Comparison of ENCODE assay signal across 8 cellular contexts in the genomic region with DNA sequence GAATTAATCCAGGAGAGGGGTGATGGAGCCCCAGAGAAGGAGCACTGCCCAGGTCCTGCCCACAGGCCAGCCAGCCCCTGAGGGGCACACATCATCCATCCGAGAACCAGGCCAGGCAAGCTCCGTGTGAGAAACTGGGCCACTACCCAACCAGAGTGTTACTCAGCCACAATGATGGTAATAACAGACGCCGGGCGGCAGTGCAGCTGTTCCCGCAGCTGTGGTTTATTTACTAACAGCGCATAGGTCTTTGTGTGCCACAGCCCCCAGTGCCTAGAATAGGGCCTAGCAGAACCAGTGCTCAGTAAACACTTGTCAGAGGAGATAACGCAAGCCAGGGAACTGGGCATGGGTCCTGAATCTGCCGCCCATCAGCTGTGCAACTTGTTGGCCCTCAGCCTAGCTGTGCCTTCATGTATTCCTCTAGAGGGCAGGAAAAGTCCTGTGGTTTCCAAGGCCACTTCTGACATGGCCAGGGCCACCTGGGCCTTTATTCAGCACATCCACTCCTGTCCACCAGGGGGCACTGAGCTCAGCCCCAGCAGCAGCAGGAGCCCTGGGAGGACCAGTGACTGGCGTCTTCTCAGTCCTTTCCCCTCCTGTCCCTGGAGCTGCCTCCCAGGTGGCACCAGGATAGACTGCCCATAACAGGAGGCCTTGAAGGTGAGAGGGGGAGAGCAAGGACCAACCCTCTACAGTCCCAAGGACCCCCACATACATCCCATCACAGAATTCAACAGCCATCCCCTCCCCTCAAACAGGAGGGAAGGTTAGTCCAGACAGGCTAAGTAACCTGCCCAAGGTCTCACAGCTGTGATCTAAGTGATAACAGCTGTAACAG. TPM values are rescaled to one million over a fixed set of nuclear protein-coding genes. Genes with fewer than 3 reads are reported as not detected.
DNase-seq lines count a peak whose midpoint lies in the region; ATAC-seq, FAIRE-seq and TF ChIP-seq lines count a peak whose summit lies in the region.

No MANE protein-coding gene starts in this region.

- peak overlapping the region; percentile 18 for H3K4me3 ChIP-seq in AG04449 (ENCODE audit: low read depth, low read length)

- H3K27me3 Mint-ChIP-seq in stimulated activated naive CD8-positive, alpha-beta T cell treated with anti-CD3 and anti-CD28 coated beads, Interleukin-15, amount 100 ng/mL, for 72 hours, result no peaks in the 10 kb centered on the region

- no peak for ATAC-seq in stimulated activated naive CD8-positive, alpha-beta T cell treated with anti-CD3 and anti-CD28 coated beads, Interleukin-15, amount 100 ng/mL, for 72 hours
- ATAC-seq in GM18511 (IDR thresholded peaks at IDR 0.05; ENCODE audit: unreplicated experiment), result no peak

- POLR2A ChIA-PET in AG04449 (lab: Yijun Ruan, JAX), result interaction anchor here (2.1 kb wide), 1 partner anchor 187 kb away, joined by 15 read pairs; a partner anchor contains a TSS

- peak; percentile 92 for FAIRE-seq in GM19239 (lab: Jason Lieb, UNC)

- H3K4me3 Mint-ChIP-seq in stimulated activated naive CD8-positive, alpha-beta T cell treated with anti-CD3 and anti-CD28 coated beads, Interleukin-15, amount 100 ng/mL, for 72 hours, result peak overlapping the region; percentile 63 to 83

- H3K4me1 Mint-ChIP-seq in stimulated activated naive CD8-positive, alpha-beta T cell treated with anti-CD3 and anti-CD28 coated beads, Interleukin-15, amount 100 ng/mL, for 72 hours, result peaks cover 76% of the 10 kb centered on the region

- H3K27ac Mint-ChIP-seq in stimulated activated naive CD8-positive, alpha-beta T cell treated with anti-CD3 and anti-CD28 coated beads, Interleukin-15, amount 100 ng/mL, for 72 hours, result peak overlapping the region in 1 of 2 donors; percentile 27

- TF ChIP-seq CTCF in AG04449 (IDR thresholded peaks at IDR 0.05; ENCODE audit: insufficient read depth, low read length, missing control alignments), result peak; percentile 90

- CTCF ChIA-PET in AG04449 (lab: Yijun Ruan, JAX), result interaction anchor here (0.6 to 17.1 kb wide), 46 partner anchors 8 to 238 kb away, joined by 3 to 261 read pairs (median 4); a partner anchor contains a TSS

- no peaks in the 10 kb centered on the region for H3K9me3 Mint-ChIP-seq in stimulated activated naive CD8-positive, alpha-beta T cell treated with anti-CD3 and anti-CD28 coated beads, Interleukin-15, amount 100 ng/mL, for 72 hours

- DNase-seq in AG04449 (ENCODE audit: low read depth, low spot score) (no peak), GM19239 (ENCODE audit: insufficient read length, low spot score) (no peak), NCI-H69 (lab: John Stamatoyannopoulos, UW) (peak; percentile 84), myocyte (ENCODE audit: low read depth) (peak; percentile 97)
- DNase-seq in activated CD4-positive, alpha-beta T cell treated with anti-CD3 and anti-CD28 coated beads, Interleukin-2, amount 50 U/mL, for 4 hours, result peak; percentile 66 to 69
- DNase-seq in effector CD4-positive, alpha-beta T cell, result peak; percentile 60
- peak; percentile 75 to 79 for DNase-seq in stimulated activated naive CD8-positive, alpha-beta T cell treated with anti-CD3 and anti-CD28 coated beads, Interleukin-15, amount 100 ng/mL, for 72 hours

RNA-seq across cellular contexts. Expression of a gene that starts 2.1 kb away (rescaled TPM):
- 6.4 and 10.8 TPM in 2 replicates for total RNA-seq in myocyte
- 3.0 TPM for polyA plus RNA-seq in myocyte (2012)

RNA-seq across cellular contexts. Expression of a gene that starts 6.0 kb away (rescaled TPM):
- 161 and 219 TPM in 2 replicates for total RNA-seq in myocyte
- 170 TPM for polyA plus RNA-seq in myocyte (2012)

RNA-seq across cellular contexts. Expression of a gene that starts 6.1 kb away (rescaled TPM):
- total RNA-seq in myocyte, result 42.6 and 66.3 TPM in 2 replicates
- 65.4 TPM for polyA plus RNA-seq in myocyte (2012)

RNA-seq across cellular contexts. Expression of a gene that starts 41.9 kb away (rescaled TPM):
- total RNA-seq in myocyte, result 155 and 179 TPM in 2 replicates
- polyA plus RNA-seq in myocyte (2012), result 200 TPM

RNA-seq across cellular contexts. Expression of a gene that starts 48.2 kb away (rescaled TPM):
- total RNA-seq in myocyte, result 2.5 and 4.1 TPM in 2 replicates
- 0.16 TPM for polyA plus RNA-seq in myocyte (2012)

Comparison
In these comparisons a context has a peak if more than half of its experiments do, and no peak if none do; other contexts are left out.
1. DNase-seq: peak in NCI-H69 (single experiment), activated CD4-positive, alpha-beta T cell treated with anti-CD3 and anti-CD28 coated beads, Interleukin-2, amount 50 U/mL, for 4 hours (2 of 2), effector CD4-positive, alpha-beta T cell (single experiment), myocyte (single experiment) and stimulated activated naive CD8-positive, alpha-beta T cell treated with anti-CD3 and anti-CD28 coated beads, Interleukin-15, amount 100 ng/mL, for 72 hours (2 of 2); none in AG04449 (single experiment) and GM19239 (single experiment).